In the genomic region with DNA sequence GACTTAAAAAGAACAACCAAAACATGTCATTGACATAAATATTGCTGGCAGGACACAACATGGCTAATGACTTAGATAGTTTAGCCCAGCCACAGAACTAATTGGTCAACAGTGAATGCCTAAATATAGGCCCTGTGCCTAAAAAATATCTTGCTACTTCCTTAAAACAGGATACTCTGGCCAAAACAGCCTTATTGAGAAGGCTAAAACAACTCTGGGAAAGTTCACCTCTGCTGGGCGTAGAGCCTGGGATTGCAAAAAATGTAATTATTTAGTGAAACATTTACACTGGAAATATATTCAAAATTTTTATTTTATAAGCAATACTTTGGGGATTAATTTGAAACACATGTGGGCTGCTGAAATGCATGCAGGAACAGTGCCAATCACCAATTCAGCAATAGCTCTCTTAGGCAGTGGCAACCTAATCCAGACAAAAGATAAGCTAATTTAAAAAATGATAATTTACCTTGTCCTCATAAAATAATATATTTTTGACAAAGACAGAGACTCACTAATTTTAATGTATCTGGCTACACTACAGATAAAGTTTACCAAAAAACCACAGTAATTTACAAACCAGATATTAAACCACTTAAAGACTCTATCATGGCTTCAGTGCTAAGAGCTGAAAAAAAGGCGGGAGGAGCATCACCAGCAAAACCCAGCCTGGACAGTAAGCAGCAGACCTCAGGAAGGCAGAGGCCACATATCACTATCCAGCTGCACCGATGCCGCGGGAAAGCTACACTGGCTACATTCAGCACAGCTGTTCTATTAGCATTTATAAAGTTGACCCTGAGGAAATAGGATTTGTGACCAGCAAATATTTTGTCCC, we compare ENCODE assay signal across 9 cellular contexts. TPM values are rescaled to one million over a fixed set of nuclear protein-coding genes. Genes with fewer than 3 reads are reported as not detected.
A peak's percentile ranks its signal among the peaks of the same experiment; 100 is the strongest.
DNase-seq lines count a peak whose midpoint lies in the region; ATAC-seq, FAIRE-seq and TF ChIP-seq lines count a peak whose summit lies in the region.
"Had no signal": no experiment of that assay in that cellular context is flagged by ENCODE, and none has a peak within 500 bp of the region (broad histone marks: within the 10 kb centered on the region; RNA-seq: fewer than 3 reads in every experiment).

No MANE protein-coding gene starts in this region.

- peaks cover 3% of the 10 kb centered on the region; the same call in 1 of the 2 replicates for H3F3A ChIP-seq in Loucy (ENCODE audit: low read depth)

- FAIRE-seq in A549 (lab: Jason Lieb, UNC) (no peak), HepG2 (lab: Jason Lieb, UNC) (no peak), GM12891 (lab: Jason Lieb, UNC) (no peak)

- H3K79me2 ChIP-seq in Loucy (ENCODE audit: insufficient read depth, low read length) (peaks cover 21% of the 10 kb centered on the region; the same call in 1 of the 2 replicates), HepG2 (ENCODE audit: insufficient read depth, low read length) (peaks cover 7% of the 10 kb centered on the region)

- TF ChIP-seq CTCF in A549 (IDR thresholded peaks at IDR 0.05): no peak
- no peak for TF ChIP-seq CTCF in Loucy (conservative IDR thresholded peaks at IDR 0.05; ENCODE audit: low read length)
- TF ChIP-seq CTCF in brain (conservative IDR thresholded peaks at IDR 0.05): no peak
- TF ChIP-seq CTCF in HepG2 (CRISPR knock-in tag; IDR thresholded peaks at IDR 0.05): no peak

- peaks cover 13% of the 10 kb centered on the region for H3K4me1 ChIP-seq in A549
- H3K4me1 ChIP-seq in Loucy (ENCODE audit: insufficient read depth, low read length, poor library complexity, severe bottlenecking): peaks cover 32% of the 10 kb centered on the region
- H3K4me1 ChIP-seq in HepG2 (ENCODE audit: insufficient read depth, low read length): peaks cover 55% of the 10 kb centered on the region

- H3K36me3 ChIP-seq in Loucy (ENCODE audit: insufficient read depth, low read length) (no peaks in the 10 kb centered on the region), HepG2 (replicated peaks in 1 of 2; ENCODE audit: control insufficient read depth in 1 of 2, insufficient read depth in 2 of 2, low read length in 2 of 2) (no peaks in the 10 kb centered on the region)

- BruUV-seq in HepG2 (replicated peaks; lab: Mats Ljungman, UMichigan): no TSS peak

- POLR2A ChIA-PET in A549 (lab: Yijun Ruan, JAX) (interaction anchor here (0.6 to 2.1 kb wide), 2 partner anchors 19 to 185 kb away, joined by 6 to 8 read pairs; a partner anchor contains a TSS), HepG2 (lab: Yijun Ruan, JAX) (interaction anchor here (0.8 kb wide), 1 partner anchor 19 kb away, joined by 4 read pairs; a partner anchor contains a TSS)

- H4K20me1 ChIP-seq in Loucy (ENCODE audit: insufficient read depth, low read length, poor library complexity, severe bottlenecking): no peaks in the 10 kb centered on the region
- no peaks in the 10 kb centered on the region for H4K20me1 ChIP-seq in HepG2 (ENCODE audit: insufficient read depth, low read length)

- H3K4me3 Mint-ChIP-seq in brain: peak overlapping the region in 2 of 5 experiments; percentile 9 to 13

- TF ChIP-seq EP300 in A549 (IDR thresholded peaks at IDR 0.05): no peak
- TF ChIP-seq EP300 in HepG2 (IDR thresholded peaks at IDR 0.05; ENCODE audit: low read depth in 2 of 2, low read length in 2 of 2): no peak
- no peak for TF ChIP-seq EP300 in HepG2 (CRISPR knock-in tag; IDR thresholded peaks at IDR 0.05; ENCODE audit: borderline replicate concordance)

- H3K4me3 ChIP-seq in A549 (no peak overlapping the region), Loucy (ENCODE audit: low read length, poor library complexity, severe bottlenecking) (peak overlapping the region; percentile 24), HepG2 (replicated peaks in 1 of 3; ENCODE audit: insufficient read depth in 1 of 3, low read depth in 2 of 3, low read length in 3 of 3) (no peak overlapping the region)

- ATAC-seq in A549 (no peak), HepG2 (peak; percentile 72), HG03354 (IDR thresholded peaks at IDR 0.05; ENCODE audit: poor library complexity, severe bottlenecking, unreplicated experiment) (no peak), GM19395 (IDR thresholded peaks at IDR 0.05; ENCODE audit: unreplicated experiment) (no peak)

- no peak for TF ChIP-seq POLR2A in A549 (IDR thresholded peaks at IDR 0.05; ENCODE audit: low read length)
- no peak for TF ChIP-seq POLR2A in HepG2 (IDR thresholded peaks at IDR 0.05; ENCODE audit: insufficient read depth in 1 of 2, low read depth in 2 of 2, low read length in 2 of 2)
- no peak for TF ChIP-seq POLR2A in GM12891 (IDR thresholded peaks at IDR 0.05; ENCODE audit: low read depth, low read length)

- H3K27me3 ChIP-seq in Loucy (ENCODE audit: insufficient read depth, low read length, poor library complexity, severe bottlenecking) (no peaks in the 10 kb centered on the region), HepG2 (ENCODE audit: control insufficient read depth in 1 of 2, insufficient read depth in 2 of 2, low read length in 2 of 2) (no peaks in the 10 kb centered on the region)

- H2AFZ ChIP-seq in Loucy (ENCODE audit: low read length) (no peak overlapping the region), HepG2 (ENCODE audit: low read length) (no peak overlapping the region)

- in situ Hi-C loops in HepG2 (cut with HindIII; ENCODE audit: extremely low pct_ligation_motif_present, low pct_unique_long_range_greater_than_20kb): no loop called here

- no peak for TF ChIP-seq RAD21 in A549 (conservative IDR thresholded peaks at IDR 0.05 in 1 of 2, IDR thresholded peaks at IDR 0.05 in 1 of 2)
- TF ChIP-seq RAD21 in HepG2 (CRISPR knock-in tag; IDR thresholded peaks at IDR 0.05): no peak

- DNase-seq in A549 (ENCODE audit: low read depth in 1 of 2, low spot score in 1 of 2) (no peak), HepG2 (ENCODE audit: low spot score) (no peak), cortex of kidney (lab: John Stamatoyannopoulos, UW) (no peak), GM12891 (ENCODE audit: insufficient read length, low spot score) (no peak)
- DNase-seq: GDM1 had no signal

- peaks cover 53% of the 10 kb centered on the region for H3K36me3 Mint-ChIP-seq in brain

- H3K27me3 Mint-ChIP-seq in brain: peaks cover 32% of the 10 kb centered on the region

- peaks cover 3% of the 10 kb centered on the region; the same call in 1 of the 3 replicates for H3K9me3 ChIP-seq in A549
- no peaks in the 10 kb centered on the region; the same call in 1 of the 2 replicates for H3K9me3 ChIP-seq in Loucy (ENCODE audit: insufficient read depth, low read depth, low read length)
- H3K9me3 ChIP-seq in HepG2 (ENCODE audit: low read length): no peaks in the 10 kb centered on the region

- intact Hi-C loops in HepG2 (cut with micrococcal nuclease; ENCODE audit: unreplicated experiment): no loop called here

- WGBS in A549 (ENCODE audit: missing lambda C conversion rate): 96% methylated on average over 5 of the region's 5 CpGs
- WGBS in HepG2 (ENCODE audit: low lambda C conversion rate): 95% methylated on average over 5 of the region's 5 CpGs

- no peaks in the 10 kb centered on the region for H3K9me2 ChIP-seq in Loucy (replicated peaks; ENCODE audit: low read depth, low read length)

- H3K9ac ChIP-seq in Loucy (ENCODE audit: low read depth, low read length, poor library complexity, severe bottlenecking): peak overlapping the region; percentile 32
- H3K9ac ChIP-seq in HepG2 (ENCODE audit: insufficient read depth, low read depth, low read length): no peak overlapping the region

- H3K9me3 Mint-ChIP-seq in brain: peaks cover 21 to 36% (median 34%) of the 10 kb centered on the region in 5 experiments

- peaks cover 25% of the 10 kb centered on the region for H3K4me1 Mint-ChIP-seq in brain

- peak overlapping the region in 1 of 2 experiments; percentile 55; a peak in 2 of 6 replicates for H3K27ac ChIP-seq in A549
- H3K27ac ChIP-seq in HepG2 (ENCODE audit: extremely low read length, insufficient read depth, low read length): peak overlapping the region; percentile 9

- H3K27ac Mint-ChIP-seq in brain: peak overlapping the region in 3 of 5 experiments; percentile 33 to 93 (median 76)

- peak overlapping the region; percentile 41 for H3K4me2 ChIP-seq in A549
- peak overlapping the region; percentile 63 for H3K4me2 ChIP-seq in Loucy (ENCODE audit: low read depth, low read length, poor library complexity, severe bottlenecking)
- no peak overlapping the region for H3K4me2 ChIP-seq in HepG2 (ENCODE audit: low read depth, low read length)

- CTCF ChIA-PET in A549 (lab: Yijun Ruan, JAX): interaction anchor here (1.4 kb wide), 1 partner anchor 19 kb away, joined by 3 read pairs; a partner anchor contains a TSS
- CTCF ChIA-PET in HepG2 (lab: Yijun Ruan, JAX; ENCODE audit: low intra/inter-chr PET ratio, low total read pairs): no interaction called here

RNA-seq across cellular contexts. Expression of a gene that starts 18.5 kb away (rescaled TPM):
- polyA plus RNA-seq in A549 (2011; rRNA removed) (22.4 and 23.2 TPM in 2 replicates), A549 (2017; fragmentation: RNase III; extraction: RNeasy Plus Mini Kit Qiagen cat#74134 plus additional on column Dnase treatment) (10.2 to 10.8 TPM (median 10.4 TPM) in 3 replicates), brain (ENCODE audit: insufficient read depth, low read depth, low replicate concordance) (14.0 TPM), HepG2 (2011; rRNA removed) (7.7 and 8.9 TPM in 2 replicates)
- 3.6 and 4.7 TPM in 2 replicates for polyA plus RNA-seq in A549 (2012; cell fraction: cytosol; rRNA removed)
- 2.1 and 3.3 TPM in 2 replicates for polyA plus RNA-seq in A549 (2012; cell fraction: nucleus; rRNA removed)
- 22.7 and 26.3 TPM in 2 replicates for polyA minus RNA-seq in A549 (2011; rRNA and poly(A)+ RNA removed)
- 21.0 and 32.4 TPM in 2 replicates for total RNA-seq in HepG2 (2016; rRNA removed; fragmentation: Illumina TruSeq; extraction: Trizol)
- total RNA-seq in HepG2 (2016; cell fraction: cytosol; rRNA removed; fragmentation: Illumina TruSeq; extraction: Trizol; ENCODE audit: low read depth): 7.5 and 7.9 TPM in 2 replicates
- 19.5 and 29.4 TPM in 2 replicates for total RNA-seq in HepG2 (2016; cell fraction: insoluble cytoplasmic fraction; rRNA removed; fragmentation: Illumina TruSeq; extraction: Trizol)
- total RNA-seq in HepG2 (2016; cell fraction: membrane; rRNA removed; fragmentation: Illumina TruSeq; extraction: Trizol): 30.0 and 33.2 TPM in 2 replicates
- 26.8 and 28.3 TPM in 2 replicates for total RNA-seq in HepG2 (2016; cell fraction: nucleus; rRNA removed; fragmentation: Illumina TruSeq; extraction: Trizol)
- 4.1 and 6.4 TPM in 2 replicates for polyA plus RNA-seq in HepG2 (2011; cell fraction: cytosol; rRNA removed)
- polyA plus RNA-seq in HepG2 (2011; cell fraction: nucleus; rRNA removed): 9.3 and 10.7 TPM in 2 replicates
- polyA plus RNA-seq in HepG2 (2012): 7.2 and 8.6 TPM in 2 replicates
- polyA plus RNA-seq in HepG2 (2016; cell fraction: cytosol; fragmentation: Illumina TruSeq; extraction: Trizol; ENCODE audit: low read depth): 3.4 and 4.8 TPM in 2 replicates
- polyA plus RNA-seq in HepG2 (2016; cell fraction: insoluble cytoplasmic fraction; fragmentation: Illumina TruSeq; extraction: Trizol; ENCODE audit: low read depth): 15.6 and 16.6 TPM in 2 replicates
- 11.2 and 11.7 TPM in 2 replicates for polyA plus RNA-seq in HepG2 (2016; cell fraction: membrane; fragmentation: Illumina TruSeq; extraction: Trizol; ENCODE audit: low read depth)
- 16.4 and 17.3 TPM in 2 replicates for polyA plus RNA-seq in HepG2 (2016; cell fraction: nucleus; fragmentation: Illumina TruSeq; extraction: Trizol; ENCODE audit: insufficient read depth, low read depth)
- 11.7 and 20.5 TPM in 2 replicates for polyA minus RNA-seq in HepG2 (2011; rRNA and poly(A)+ RNA removed; ENCODE audit: low replicate concordance)
- polyA minus RNA-seq in HepG2 (2011; cell fraction: cytosol; rRNA and poly(A)+ RNA removed): 8.0 and 9.8 TPM in 2 replicates
- 45.7 and 50.8 TPM in 2 replicates for polyA minus RNA-seq in HepG2 (2011; cell fraction: nucleus; rRNA and poly(A)+ RNA removed)
- polyA plus RNA-seq in GM12891 (2012; ENCODE audit: low read depth, missing spikeins): 3.3 TPM

RNA-seq across cellular contexts. Expression of a gene that starts 18.8 kb away (rescaled TPM):
- 29.0 and 34.4 TPM in 2 replicates for polyA plus RNA-seq in A549 (2011; rRNA removed)
- polyA plus RNA-seq in A549 (2012; cell fraction: cytosol; rRNA removed): 7.4 and 10.3 TPM in 2 replicates
- 5.2 and 9.0 TPM in 2 replicates for polyA plus RNA-seq in A549 (2012; cell fraction: nucleus; rRNA removed)
- polyA plus RNA-seq in A549 (2017; fragmentation: RNase III; extraction: RNeasy Plus Mini Kit Qiagen cat#74134 plus additional on column Dnase treatment): 24.0 to 27.4 TPM (median 25.6 TPM) in 3 replicates
- polyA minus RNA-seq in A549 (2011; rRNA and poly(A)+ RNA removed): 12.3 and 20.6 TPM in 2 replicates
- polyA plus RNA-seq in brain (ENCODE audit: insufficient read depth, low read depth, low replicate concordance): 14.2 TPM
- total RNA-seq in HepG2 (2016; rRNA removed; fragmentation: Illumina TruSeq; extraction: Trizol): 66.6 and 73.8 TPM in 2 replicates
- total RNA-seq in HepG2 (2016; cell fraction: cytosol; rRNA removed; fragmentation: Illumina TruSeq; extraction: Trizol; ENCODE audit: low read depth): 155 and 168 TPM in 2 replicates
- 65.4 and 69.5 TPM in 2 replicates for total RNA-seq in HepG2 (2016; cell fraction: insoluble cytoplasmic fraction; rRNA removed; fragmentation: Illumina TruSeq; extraction: Trizol)
- 248 and 275 TPM in 2 replicates for total RNA-seq in HepG2 (2016; cell fraction: membrane; rRNA removed; fragmentation: Illumina TruSeq; extraction: Trizol)
- 48.5 and 52.0 TPM in 2 replicates for total RNA-seq in HepG2 (2016; cell fraction: nucleus; rRNA removed; fragmentation: Illumina TruSeq; extraction: Trizol)
- 28.6 and 34.1 TPM in 2 replicates for polyA plus RNA-seq in HepG2 (2011; rRNA removed)
- polyA plus RNA-seq in HepG2 (2011; cell fraction: cytosol; rRNA removed): 14.8 and 23.2 TPM in 2 replicates
- polyA plus RNA-seq in HepG2 (2011; cell fraction: nucleus; rRNA removed): 14.3 and 19.5 TPM in 2 replicates
- polyA plus RNA-seq in HepG2 (2012): 28.1 and 39.7 TPM in 2 replicates
- polyA plus RNA-seq in HepG2 (2016; cell fraction: cytosol; fragmentation: Illumina TruSeq; extraction: Trizol; ENCODE audit: low read depth): 187 and 197 TPM in 2 replicates
- 78.3 and 87.0 TPM in 2 replicates for polyA plus RNA-seq in HepG2 (2016; cell fraction: insoluble cytoplasmic fraction; fragmentation: Illumina TruSeq; extraction: Trizol; ENCODE audit: low read depth)
- polyA plus RNA-seq in HepG2 (2016; cell fraction: membrane; fragmentation: Illumina TruSeq; extraction: Trizol; ENCODE audit: low read depth): 257 and 275 TPM in 2 replicates
- polyA plus RNA-seq in HepG2 (2016; cell fraction: nucleus; fragmentation: Illumina TruSeq; extraction: Trizol; ENCODE audit: insufficient read depth, low read depth): 78.8 and 84.3 TPM in 2 replicates
- polyA minus RNA-seq in HepG2 (2011; rRNA and poly(A)+ RNA removed; ENCODE audit: low replicate concordance): 6.0 and 24.6 TPM in 2 replicates
- 13.8 and 19.3 TPM in 2 replicates for polyA minus RNA-seq in HepG2 (2011; cell fraction: cytosol; rRNA and poly(A)+ RNA removed)
- 24.5 and 27.1 TPM in 2 replicates for polyA minus RNA-seq in HepG2 (2011; cell fraction: nucleus; rRNA and poly(A)+ RNA removed)
- 7.3 TPM for polyA plus RNA-seq in GM12891 (2012; ENCODE audit: low read depth, missing spikeins)
